24 cellular contexts compared by ENCODE assay signal in genomic region chr10:70935631-70936030, GRCh38.
"Had no signal": no experiment of that assay in that cellular context is flagged by ENCODE, and none has a peak within 500 bp of the region (broad histone marks: within the 10 kb centered on the region; RNA-seq: fewer than 3 reads in every experiment).

No MANE protein-coding gene starts in this region.

- H3K27ac ChIP-seq: hepatocyte, left lung, lower lobe of right lung, neutrophil, ovary, skin epidermis, spleen, tibial nerve, uterus had no signal

- H3K9me3 ChIP-seq: left lung, lower lobe of right lung, neutrophil, ovary, spleen, tibial nerve, uterus had no signal

- H3K27me3 Mint-ChIP-seq: stimulated activated naive CD8-positive, alpha-beta T cell treated with anti-CD3 and anti-CD28 coated beads, Interleukin-15, Interleukin-2, amounts not matched to agents 100 ng/mL and 50 ng/mL, for 24 hours had no signal

- H3K36me3 ChIP-seq: left lung, lower lobe of right lung, neutrophil, ovary, spleen, tibial nerve, uterus had no signal

- H3K27me3 ChIP-seq: ovary, tibial nerve, uterus had no signal

- H3K36me3 Mint-ChIP-seq: naive thymus-derived CD8-positive, alpha-beta T cell; stimulated activated effector memory CD8-positive, alpha-beta T cell treated with anti-CD3 and anti-CD28 coated beads, Interleukin-12 subunit alpha, Interleukin-12 subunit beta, amount 100 ng/mL, for 72 hours; type B pancreatic cell had no signal

- H3K4me3 Mint-ChIP-seq: naive thymus-derived CD8-positive, alpha-beta T cell; nephron; neural crest cell; stimulated activated effector memory CD8-positive, alpha-beta T cell treated with anti-CD3 and anti-CD28 coated beads, Interleukin-12 subunit alpha, Interleukin-12 subunit beta, amount 100 ng/mL, for 72 hours; stimulated activated naive CD8-positive, alpha-beta T cell treated with anti-CD3 and anti-CD28 coated beads, Interleukin-15, Interleukin-2, amounts not matched to agents 100 ng/mL and 50 ng/mL, for 24 hours; type B pancreatic cell had no signal

- H3K4me2 ChIP-seq: hepatocyte had no signal

- H2AFZ ChIP-seq: hepatocyte had no signal

- H3K79me2 ChIP-seq: hepatocyte had no signal

- H3K4me3 ChIP-seq: hepatocyte, left lung, lower lobe of right lung, ovary, skin epidermis, spleen, tibial nerve, uterus had no signal

- DNase-seq: islet precursor cell; left cardiac atrium; lower lobe of right lung; mammary epithelial cell; mesenchymal stem cell; naive thymus-derived CD8-positive, alpha-beta T cell; occipital lobe; ovary; retina; spleen; stimulated activated CD4-positive, alpha-beta T cell treated with anti-CD3 and anti-CD28 coated beads, Interleukin-4, amount 100 ng/mL, for 24 hours; stimulated activated naive CD4-positive, alpha-beta T cell; uterus had no signal

- H3K27ac Mint-ChIP-seq: naive thymus-derived CD8-positive, alpha-beta T cell; progenitor cell of endocrine pancreas; stimulated activated effector memory CD8-positive, alpha-beta T cell treated with anti-CD3 and anti-CD28 coated beads, Interleukin-12 subunit alpha, Interleukin-12 subunit beta, amount 100 ng/mL, for 72 hours; stimulated activated naive CD8-positive, alpha-beta T cell treated with anti-CD3 and anti-CD28 coated beads, Interleukin-15, Interleukin-2, amounts not matched to agents 100 ng/mL and 50 ng/mL, for 24 hours; type B pancreatic cell had no signal

- H3K4me1 ChIP-seq: left lung, lower lobe of right lung, tibial nerve, uterus had no signal

- H3K4me1 Mint-ChIP-seq: neural crest cell had no signal

- H3K9me3 Mint-ChIP-seq: naive thymus-derived CD8-positive, alpha-beta T cell; nephron; neural crest cell; stimulated activated effector memory CD8-positive, alpha-beta T cell treated with anti-CD3 and anti-CD28 coated beads, Interleukin-12 subunit alpha, Interleukin-12 subunit beta, amount 100 ng/mL, for 72 hours; stimulated activated naive CD8-positive, alpha-beta T cell treated with anti-CD3 and anti-CD28 coated beads, Interleukin-15, Interleukin-2, amounts not matched to agents 100 ng/mL and 50 ng/mL, for 24 hours; type B pancreatic cell had no signal
